Comparison of ENCODE assay signal across 1 cellular context in the genomic region with DNA sequence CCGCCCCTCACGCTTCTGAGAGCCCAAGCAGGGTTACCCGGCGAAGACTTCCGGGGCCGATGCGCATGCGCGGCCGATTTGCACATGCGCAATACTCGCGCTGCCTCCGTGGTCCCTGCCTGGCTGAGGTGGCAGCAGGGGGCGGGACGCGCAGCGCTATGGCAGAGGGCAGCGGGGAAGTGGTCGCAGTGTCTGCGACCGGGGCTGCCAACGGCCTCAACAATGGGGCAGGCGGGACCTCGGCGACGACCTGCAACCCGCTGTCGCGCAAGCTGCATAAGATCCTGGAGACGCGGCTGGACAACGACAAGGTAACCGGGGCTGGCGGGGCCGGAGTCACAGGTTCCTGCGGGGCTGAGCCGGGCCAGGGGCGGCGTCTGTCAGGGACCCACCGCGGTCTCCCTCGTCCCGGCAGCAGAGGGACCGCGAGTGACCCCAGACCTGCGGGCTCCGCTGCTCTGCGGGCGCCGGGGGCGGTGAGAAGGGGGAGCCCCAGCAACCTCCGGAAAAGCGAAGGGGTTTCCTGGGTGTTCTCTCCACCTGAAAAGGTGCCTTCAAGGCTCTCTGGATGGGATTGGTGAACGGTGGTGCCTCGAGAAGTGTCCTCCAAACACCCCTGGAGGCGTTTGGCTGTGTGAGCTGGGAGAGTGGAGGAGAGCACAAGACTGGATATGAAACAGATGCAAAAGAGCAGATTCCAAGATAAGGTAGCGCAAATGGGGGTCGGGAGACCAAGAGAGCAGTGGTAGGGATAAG.
TF ChIP-seq lines count a peak whose summit lies in the region.

Gene COG6, plus strand, starts transcription at position 94 of the 756 bp plus-strand sequence. Its CDS starts 65 bp downstream, at position 159.

TF ChIP-seq in HepG2, 621 proteins besides CTCF, POLR2A, EP300 and RAD21 (continued from another document and continues in another):
- TF ChIP-seq ZNF275 (CRISPR knock-in tag; IDR thresholded peaks at IDR 0.05; ENCODE audit: borderline replicate concordance), result no peak
- no peak for TF ChIP-seq XBP1 (CRISPR knock-in tag; IDR thresholded peaks at IDR 0.05)
- TF ChIP-seq TFDP1 (CRISPR knock-in tag; IDR thresholded peaks at IDR 0.05; ENCODE audit: borderline replicate concordance), result peak; percentile 50; the same call in 1 of the 2 replicates
- peak; percentile 68; the same call in 1 of the 2 replicates for TF ChIP-seq SIN3A (IDR thresholded peaks at IDR 0.05; ENCODE audit: borderline replicate concordance, low read depth, low read length)
- 0 out of 2 replicates have a peak, but pooled peaks have one; percentile 53 for TF ChIP-seq ZNF546 (CRISPR knock-in tag; conservative IDR thresholded peaks at IDR 0.05)
- peak; percentile 54 for TF ChIP-seq MXD3 (CRISPR knock-in tag; IDR thresholded peaks at IDR 0.05)
- no peak for TF ChIP-seq SP4 (CRISPR knock-in tag; IDR thresholded peaks at IDR 0.05)
- TF ChIP-seq, protein P1, sequence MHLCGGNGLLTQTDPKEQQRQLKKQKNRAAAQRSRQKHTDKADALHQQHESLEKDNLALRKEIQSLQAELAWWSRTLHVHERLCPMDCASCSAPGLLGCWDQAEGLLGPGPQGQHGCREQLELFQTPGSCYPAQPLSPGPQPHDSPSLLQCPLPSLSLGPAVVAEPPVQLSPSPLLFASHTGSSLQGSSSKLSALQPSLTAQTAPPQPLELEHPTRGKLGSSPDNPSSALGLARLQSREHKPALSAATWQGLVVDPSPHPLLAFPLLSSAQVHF (CRISPR knock-in tag; IDR thresholded peaks at IDR 0.05), result no peak
- TF ChIP-seq, protein P2, sequence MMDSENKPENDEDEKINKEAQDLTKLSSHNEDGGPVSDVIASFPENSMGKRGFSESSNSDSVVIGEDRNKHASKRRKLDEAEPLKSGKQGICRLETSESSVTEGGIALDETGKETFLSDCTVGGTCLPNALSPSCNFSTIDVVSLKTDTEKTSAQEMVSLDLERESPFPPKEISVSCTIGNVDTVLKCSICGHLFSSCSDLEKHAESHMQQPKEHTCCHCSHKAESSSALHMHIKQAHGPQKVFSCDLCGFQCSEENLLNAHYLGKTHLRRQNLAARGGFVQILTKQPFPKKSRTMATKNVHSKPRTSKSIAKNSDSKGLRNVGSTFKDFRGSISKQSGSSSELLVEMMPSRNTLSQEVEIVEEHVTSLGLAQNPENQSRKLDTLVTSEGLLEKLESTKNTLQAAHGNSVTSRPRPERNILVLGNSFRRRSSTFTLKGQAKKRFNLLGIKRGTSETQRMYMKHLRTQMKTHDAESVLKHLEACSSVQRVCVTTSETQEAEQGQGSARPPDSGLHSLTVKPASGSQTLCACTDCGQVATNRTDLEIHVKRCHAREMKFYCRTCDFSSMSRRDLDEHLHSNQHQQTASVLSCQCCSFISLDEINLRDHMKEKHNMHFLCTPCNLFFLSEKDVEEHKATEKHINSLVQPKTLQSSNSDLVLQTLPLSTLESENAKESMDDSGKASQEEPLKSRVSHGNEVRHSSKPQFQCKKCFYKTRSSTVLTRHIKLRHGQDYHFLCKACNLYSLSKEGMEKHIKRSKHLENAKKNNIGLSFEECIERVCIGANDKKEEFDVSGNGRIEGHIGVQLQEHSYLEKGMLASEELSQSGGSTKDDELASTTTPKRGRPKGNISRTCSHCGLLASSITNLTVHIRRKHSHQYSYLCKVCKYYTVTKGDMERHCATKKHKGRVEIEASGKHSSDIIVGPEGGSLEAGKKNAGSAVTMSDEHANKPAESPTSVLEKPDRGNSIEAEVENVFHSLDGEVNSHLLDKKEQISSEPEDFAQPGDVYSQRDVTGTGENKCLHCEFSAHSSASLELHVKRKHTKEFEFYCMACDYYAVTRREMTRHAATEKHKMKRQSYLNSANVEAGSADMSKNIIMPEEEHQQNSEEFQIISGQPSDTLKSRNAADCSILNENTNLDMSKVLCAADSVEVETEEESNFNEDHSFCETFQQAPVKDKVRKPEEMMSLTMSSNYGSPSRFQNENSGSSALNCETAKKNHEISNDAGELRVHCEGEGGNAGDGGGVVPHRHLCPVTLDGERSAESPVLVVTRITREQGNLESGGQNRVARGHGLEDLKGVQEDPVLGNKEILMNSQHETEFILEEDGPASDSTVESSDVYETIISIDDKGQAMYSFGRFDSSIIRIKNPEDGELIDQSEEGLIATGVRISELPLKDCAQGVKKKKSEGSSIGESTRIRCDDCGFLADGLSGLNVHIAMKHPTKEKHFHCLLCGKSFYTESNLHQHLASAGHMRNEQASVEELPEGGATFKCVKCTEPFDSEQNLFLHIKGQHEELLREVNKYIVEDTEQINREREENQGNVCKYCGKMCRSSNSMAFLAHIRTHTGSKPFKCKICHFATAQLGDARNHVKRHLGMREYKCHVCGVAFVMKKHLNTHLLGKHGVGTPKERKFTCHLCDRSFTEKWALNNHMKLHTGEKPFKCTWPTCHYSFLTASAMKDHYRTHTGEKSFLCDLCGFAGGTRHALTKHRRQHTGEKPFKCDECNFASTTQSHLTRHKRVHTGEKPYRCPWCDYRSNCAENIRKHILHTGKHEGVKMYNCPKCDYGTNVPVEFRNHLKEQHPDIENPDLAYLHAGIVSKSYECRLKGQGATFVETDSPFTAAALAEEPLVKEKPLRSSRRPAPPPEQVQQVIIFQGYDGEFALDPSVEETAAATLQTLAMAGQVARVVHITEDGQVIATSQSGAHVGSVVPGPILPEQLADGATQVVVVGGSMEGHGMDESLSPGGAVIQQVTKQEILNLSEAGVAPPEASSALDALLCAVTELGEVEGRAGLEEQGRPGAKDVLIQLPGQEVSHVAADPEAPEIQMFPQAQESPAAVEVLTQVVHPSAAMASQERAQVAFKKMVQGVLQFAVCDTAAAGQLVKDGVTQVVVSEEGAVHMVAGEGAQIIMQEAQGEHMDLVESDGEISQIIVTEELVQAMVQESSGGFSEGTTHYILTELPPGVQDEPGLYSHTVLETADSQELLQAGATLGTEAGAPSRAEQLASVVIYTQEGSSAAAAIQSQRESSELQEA (CRISPR knock-in tag; IDR thresholded peaks at IDR 0.05; ENCODE audit: not compliant biosample characterization), result peak; percentile 55
- TF ChIP-seq KMT2B (CRISPR knock-in tag; IDR thresholded peaks at IDR 0.05), result peak; percentile 90
- TF ChIP-seq ZNF274 (CRISPR knock-in tag; IDR thresholded peaks at IDR 0.05), result peak; percentile 23; the same call in 1 of the 2 replicates
- peak; percentile 35; the same call in 1 of the 2 replicates for TF ChIP-seq ZNF124 (CRISPR knock-in tag; IDR thresholded peaks at IDR 0.05)
- no peak for TF ChIP-seq FOXA1 (IDR thresholded peaks at IDR 0.05)
- TF ChIP-seq FOXA1 (CRISPR knock-in tag; IDR thresholded peaks at IDR 0.05), result 0 out of 2 replicates have a peak, but pooled peaks have one; percentile 15
- TF ChIP-seq NRL (CRISPR knock-in tag; IDR thresholded peaks at IDR 0.05; ENCODE audit: borderline replicate concordance), result peak; percentile 42
- peak; percentile 80; the same call in 1 of the 2 replicates for TF ChIP-seq SP5 (CRISPR knock-in tag; IDR thresholded peaks at IDR 0.05; ENCODE audit: borderline replicate concordance, low read depth)
- peak; percentile 34; the same call in 1 of the 2 replicates for TF ChIP-seq FOSL2 (CRISPR knock-in tag; IDR thresholded peaks at IDR 0.05)
- TF ChIP-seq ZBTB26 (CRISPR knock-in tag; IDR thresholded peaks at IDR 0.05; ENCODE audit: borderline replicate concordance), result peak; percentile 51; the same call in 1 of the 2 replicates
- TF ChIP-seq ZNF652 (CRISPR knock-in tag; IDR thresholded peaks at IDR 0.05; ENCODE audit: borderline replicate concordance, low read depth), result no peak
- no peak for TF ChIP-seq RBM22 (optimal IDR thresholded peaks at IDR 0.05; ENCODE audit: low read length)
- peak; percentile 26; the same call in 1 of the 2 replicates for TF ChIP-seq MEF2D (CRISPR knock-in tag; IDR thresholded peaks at IDR 0.05)
- TF ChIP-seq TARDBP (CRISPR knock-in tag; IDR thresholded peaks at IDR 0.05), result peak; percentile 76; the same call in 1 of the 2 replicates
- TF ChIP-seq SOX6 (IDR thresholded peaks at IDR 0.05), result no peak
- TF ChIP-seq SOX6 (CRISPR knock-in tag; IDR thresholded peaks at IDR 0.05), result peak; percentile 52; the same call in 1 of the 2 replicates
- TF ChIP-seq ZUFSP (CRISPR knock-in tag; IDR thresholded peaks at IDR 0.05; ENCODE audit: borderline replicate concordance), result no peak
- TF ChIP-seq, protein P3, sequence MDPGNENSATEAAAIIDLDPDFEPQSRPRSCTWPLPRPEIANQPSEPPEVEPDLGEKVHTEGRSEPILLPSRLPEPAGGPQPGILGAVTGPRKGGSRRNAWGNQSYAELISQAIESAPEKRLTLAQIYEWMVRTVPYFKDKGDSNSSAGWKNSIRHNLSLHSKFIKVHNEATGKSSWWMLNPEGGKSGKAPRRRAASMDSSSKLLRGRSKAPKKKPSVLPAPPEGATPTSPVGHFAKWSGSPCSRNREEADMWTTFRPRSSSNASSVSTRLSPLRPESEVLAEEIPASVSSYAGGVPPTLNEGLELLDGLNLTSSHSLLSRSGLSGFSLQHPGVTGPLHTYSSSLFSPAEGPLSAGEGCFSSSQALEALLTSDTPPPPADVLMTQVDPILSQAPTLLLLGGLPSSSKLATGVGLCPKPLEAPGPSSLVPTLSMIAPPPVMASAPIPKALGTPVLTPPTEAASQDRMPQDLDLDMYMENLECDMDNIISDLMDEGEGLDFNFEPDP (CRISPR knock-in tag; conservative IDR thresholded peaks at IDR 0.05), result no peak
- TF ChIP-seq PHF21A (CRISPR knock-in tag; IDR thresholded peaks at IDR 0.05), result peak; percentile 72
- TF ChIP-seq ZNF616 (CRISPR knock-in tag; IDR thresholded peaks at IDR 0.05; ENCODE audit: low read depth), result 0 out of 2 replicates have a peak, but pooled peaks have one; percentile 79
- no peak for TF ChIP-seq SMYD3 (CRISPR knock-in tag; IDR thresholded peaks at IDR 0.05)
- TF ChIP-seq ZNF331 (CRISPR knock-in tag; IDR thresholded peaks at IDR 0.05), result peak; percentile 40; the same call in 1 of the 2 replicates
- TF ChIP-seq NR2F6 (IDR thresholded peaks at IDR 0.05), result no peak
- TF ChIP-seq NR2F6 (CRISPR knock-in tag; IDR thresholded peaks at IDR 0.05), result peak; percentile 18; the same call in 1 of the 2 replicates
- peak; percentile 83 for TF ChIP-seq PHF20 (CRISPR knock-in tag; IDR thresholded peaks at IDR 0.05)
- TF ChIP-seq GATAD2A (CRISPR knock-in tag; IDR thresholded peaks at IDR 0.05), result peak; percentile 56; the same call in 1 of the 2 replicates
- peak; percentile 77 for TF ChIP-seq YY1 (IDR thresholded peaks at IDR 0.05; ENCODE audit: insufficient read depth, insufficient replicate concordance, low read depth, low read length)
- TF ChIP-seq IRF2 (CRISPR knock-in tag; IDR thresholded peaks at IDR 0.05), result peak; percentile 51; the same call in 1 of the 2 replicates
- TF ChIP-seq SSRP1 (CRISPR knock-in tag; IDR thresholded peaks at IDR 0.05), result no peak
- no peak for TF ChIP-seq TRIM22 (IDR thresholded peaks at IDR 0.05)
- TF ChIP-seq ZFP90 (CRISPR knock-in tag; IDR thresholded peaks at IDR 0.05; ENCODE audit: borderline replicate concordance), result 0 out of 2 replicates have a peak, but pooled peaks have one; percentile 67
